ENCODE assay signal across 14 cellular contexts in genomic region chr12:115953450-115953849, GRCh38.
DNase-seq lines count a peak whose midpoint lies in the region; ATAC-seq and TF ChIP-seq lines count a peak whose summit lies in the region.
"Had no signal": no experiment of that assay in that cellular context is flagged by ENCODE, and none has a peak within 500 bp of the region (broad histone marks: within the 10 kb centered on the region; RNA-seq: fewer than 3 reads in every experiment).

No MANE protein-coding gene starts in this region.

- DNase-seq in IMR-90 (no peak), mesothelial cell of epicardium (ENCODE audit: low spot score in 2 of 2, unreplicated experiment in 2 of 2) (no peak), COR-L47 (lab: John Stamatoyannopoulos, UW) (no peak), Right ventricle myocardium superior (no peak), GM03348 (ENCODE audit: low spot score) (no peak)
- DNase-seq in naive thymus-derived CD8-positive, alpha-beta T cell = no peak
- DNase-seq: CD8-positive, alpha-beta memory T cell; DMS79 treated with DMSO at 0.1 percent for 48 hours; EL; GOT3 had no signal

- no peak overlapping the region for H3K4me2 ChIP-seq in IMR-90 (ENCODE audit: low read depth, low read length)
- H3K4me2 ChIP-seq: A549 had no signal

- H3K4me1 ChIP-seq in IMR-90 (ENCODE audit: control insufficient read depth, insufficient read depth, low read length) (no peaks in the 10 kb centered on the region), gastroesophageal sphincter (peaks cover 0 to 4% (median 0%) of the 10 kb centered on the region in 3 donors)
- H3K4me1 ChIP-seq: HAP-1 had no signal

- H3K36me3 ChIP-seq in IMR-90 (ENCODE audit: control insufficient read depth, insufficient read depth, low read length) (peaks cover 4% of the 10 kb centered on the region), gastroesophageal sphincter (peaks cover 0 to 35% of the 10 kb centered on the region in 2 donors)
- H3K36me3 ChIP-seq: HAP-1 had no signal

- no peaks in the 10 kb centered on the region for H3K9me3 ChIP-seq in IMR-90 (ENCODE audit: control insufficient read depth, insufficient read depth, low read length)
- no peaks in the 10 kb centered on the region for H3K9me3 ChIP-seq in gastroesophageal sphincter
- H3K9me3 ChIP-seq: A549, HAP-1 had no signal

- H3K36me3 Mint-ChIP-seq in mesothelial cell of epicardium = peaks cover 24% of the 10 kb centered on the region
- H3K36me3 Mint-ChIP-seq in naive thymus-derived CD8-positive, alpha-beta T cell = peaks cover 5 to 22% (median 16%) of the 10 kb centered on the region in 3 donors

- ATAC-seq in IMR-90 (ENCODE audit: low read depth) (no peak), gastroesophageal sphincter (peak; percentile 57), Right ventricle myocardium superior (ENCODE audit: poor library complexity) (no peak)
- ATAC-seq in naive thymus-derived CD8-positive, alpha-beta T cell = no peak
- ATAC-seq: A549 had no signal

- H3K9me1 ChIP-seq in IMR-90 (ENCODE audit: insufficient read depth, low read length) = peaks cover 5% of the 10 kb centered on the region; the same call in 1 of the 2 replicates

- no peak overlapping the region for H2BK5ac ChIP-seq in IMR-90 (ENCODE audit: low read depth, low read length, poor library complexity, severe bottlenecking)

- no TSS peak for BruUV-seq in IMR-90 (replicated peaks; lab: Mats Ljungman, UMichigan)

- no peak overlapping the region for H4K91ac ChIP-seq in IMR-90 (ENCODE audit: insufficient read depth, low read depth, low read length)

- H3K4me3 Mint-ChIP-seq in mesothelial cell of epicardium = no peak overlapping the region
- no peak overlapping the region for H3K4me3 Mint-ChIP-seq in naive thymus-derived CD8-positive, alpha-beta T cell
- H3K4me3 Mint-ChIP-seq: CD14-positive monocyte had no signal

- peak overlapping the region; percentile 15; the same call in 1 of the 2 replicates for H3K23ac ChIP-seq in IMR-90 (ENCODE audit: low read depth, low read length)

- WGBS in IMR-90 (ENCODE audit: extremely low coverage in 2 of 2, insufficient read length in 1 of 2), 2 experiments = no CpG with 5 or more reads among the region's 6 CpGs
- 58 to 59% methylated on average over 6 of the region's 6 CpGs for WGBS in gastroesophageal sphincter (ENCODE audit: low coverage in 1 of 2), 2 donors

- no peak overlapping the region for H2AK5ac ChIP-seq in IMR-90 (ENCODE audit: low read depth, low read length)

- H3K27me3 Mint-ChIP-seq in mesothelial cell of epicardium (ENCODE audit: low read depth) = no peaks in the 10 kb centered on the region
- H3K27me3 Mint-ChIP-seq in naive thymus-derived CD8-positive, alpha-beta T cell = no peaks in the 10 kb centered on the region
- H3K27me3 Mint-ChIP-seq: CD8-positive, alpha-beta memory T cell had no signal

- H4K5ac ChIP-seq in IMR-90 (ENCODE audit: low read depth, low read length) = no peak overlapping the region

- H4K8ac ChIP-seq in IMR-90 (ENCODE audit: low read depth in 2 of 2, low read length in 2 of 2) = no peak overlapping the region

- no peak overlapping the region for H3K14ac ChIP-seq in IMR-90 (replicated peaks; ENCODE audit: low read depth, low read length)

- peak overlapping the region; percentile 78 for H3K27ac Mint-ChIP-seq in mesothelial cell of epicardium
- H3K27ac Mint-ChIP-seq in naive thymus-derived CD8-positive, alpha-beta T cell = no peak overlapping the region
- H3K27ac Mint-ChIP-seq: CD8-positive, alpha-beta memory T cell had no signal

- no peaks in the 10 kb centered on the region for H3K9me3 Mint-ChIP-seq in mesothelial cell of epicardium
- peaks cover 0 to 2% (median 0%) of the 10 kb centered on the region in 9 donors for H3K9me3 Mint-ChIP-seq in naive thymus-derived CD8-positive, alpha-beta T cell
- H3K9me3 Mint-ChIP-seq: CD8-positive, alpha-beta memory T cell had no signal

- H3K18ac ChIP-seq in IMR-90 (ENCODE audit: low read depth, low read length) = no peak overlapping the region

- no peak overlapping the region for H3K56ac ChIP-seq in IMR-90 (ENCODE audit: extremely low read depth, insufficient read depth, low read length)

- no peak for TF ChIP-seq CTCF in IMR-90 (conservative IDR thresholded peaks at IDR 0.05; ENCODE audit: low read depth, low read length)
- no peak for TF ChIP-seq CTCF in gastroesophageal sphincter (IDR thresholded peaks at IDR 0.05)
- no peak for TF ChIP-seq CTCF in mesothelial cell of epicardium (IDR thresholded peaks at IDR 0.05; ENCODE audit: unreplicated experiment)

- in situ Hi-C loops in IMR-90 (cut with MboI; ENCODE audit: low sequenced_read_pairs) = no loop called here

- H3K79me1 ChIP-seq in IMR-90 (ENCODE audit: low read depth in 1 of 2, low read length in 2 of 2) = peaks cover 0 to 5% of the 10 kb centered on the region in 2 experiments; a peak in 1 of 4 replicates

- H3K9ac ChIP-seq in IMR-90 (ENCODE audit: low read depth, low read length) = no peak overlapping the region

- CTCF ChIA-PET in IMR-90 (lab: Yijun Ruan, JAX) = no interaction called here

- TF ChIP-seq EP300 in gastroesophageal sphincter (IDR thresholded peaks at IDR 0.05) = no peak

- H2AFZ ChIP-seq in IMR-90 (replicated peaks; ENCODE audit: low read length, poor library complexity) = no peak overlapping the region

- H2AK9ac ChIP-seq in IMR-90 (replicated peaks; ENCODE audit: low read depth, low read length, poor library complexity) = no peak overlapping the region

- no peak overlapping the region for H2BK20ac ChIP-seq in IMR-90 (ENCODE audit: low read depth, low read length)

- TF ChIP-seq RAD21 in IMR-90 (IDR thresholded peaks at IDR 0.05; ENCODE audit: low read length) = no peak

- POLR2A ChIA-PET in IMR-90 (lab: Charles Lee; ENCODE audit: unreplicated experiment) = no interaction called here
- POLR2A ChIA-PET in naive thymus-derived CD8-positive, alpha-beta T cell (lab: Charles Lee) = no interaction called here

- no peak overlapping the region for H3K4ac ChIP-seq in IMR-90 (ENCODE audit: low read depth, low read length)

- no peak overlapping the region for H3K4me3 ChIP-seq in IMR-90 (ENCODE audit: insufficient read depth, low read depth, low read length)
- no peak overlapping the region for H3K4me3 ChIP-seq in gastroesophageal sphincter
- H3K4me3 ChIP-seq: A549, HAP-1 had no signal

- H4K20me1 ChIP-seq in IMR-90 (ENCODE audit: insufficient read depth, low read length) = no peaks in the 10 kb centered on the region

- dilution Hi-C loops in IMR-90 (cut with HindIII; ENCODE audit: low sequenced_read_pairs, unreplicated experiment) = no loop called here

- H3K27me3 ChIP-seq in IMR-90 (ENCODE audit: control insufficient read depth, insufficient read depth, low read length) (no peaks in the 10 kb centered on the region), gastroesophageal sphincter (no peaks in the 10 kb centered on the region)

- no peak overlapping the region for H2BK120ac ChIP-seq in IMR-90 (ENCODE audit: low read depth, low read length)

- no peak overlapping the region for H3K27ac ChIP-seq in IMR-90 (ENCODE audit: insufficient read depth, low read length)
- H3K27ac ChIP-seq in gastroesophageal sphincter = no peak overlapping the region
- H3K27ac ChIP-seq: A549 had no signal

- intact Hi-C loops in IMR-90 (cut with micrococcal nuclease) = no loop called here
- intact Hi-C loops in Right ventricle myocardium superior (cut with DNase I) = no loop called here

- H2BK15ac ChIP-seq in IMR-90 (ENCODE audit: low read depth, low read length) = no peak overlapping the region

- peaks cover 28% of the 10 kb centered on the region for H3K4me1 Mint-ChIP-seq in mesothelial cell of epicardium
- no peaks in the 10 kb centered on the region for H3K4me1 Mint-ChIP-seq in naive thymus-derived CD8-positive, alpha-beta T cell
- H3K4me1 Mint-ChIP-seq: CD14-positive monocyte; CD8-positive, alpha-beta memory T cell had no signal

- TF ChIP-seq POLR2A in IMR-90 (IDR thresholded peaks at IDR 0.05; ENCODE audit: low read depth, low read length) = no peak
- TF ChIP-seq POLR2A in gastroesophageal sphincter (IDR thresholded peaks at IDR 0.05) = no peak

TF ChIP-seq in IMR-90, 13 proteins besides CTCF, POLR2A, EP300 and RAD21:
- no peak for TF ChIP-seq BHLHE40 (IDR thresholded peaks at IDR 0.05; ENCODE audit: low read depth, low read length)
- no peak for TF ChIP-seq CEBPB (IDR thresholded peaks at IDR 0.05; ENCODE audit: low read depth, low read length)
- TF ChIP-seq ELK1 (IDR thresholded peaks at IDR 0.05; ENCODE audit: borderline replicate concordance, low read depth, low read length) = no peak
- no peak for TF ChIP-seq USF2 (IDR thresholded peaks at IDR 0.05; ENCODE audit: low read depth, low read length)
- TF ChIP-seq MAFK (IDR thresholded peaks at IDR 0.05; ENCODE audit: low read depth, low read length) = no peak
- no peak for TF ChIP-seq NFE2L2 (IDR thresholded peaks at IDR 0.05; ENCODE audit: low read depth, low read length)
- no peak for TF ChIP-seq MAZ (IDR thresholded peaks at IDR 0.05; ENCODE audit: borderline replicate concordance, low read depth, low read length)
